8 cellular contexts compared by ENCODE assay signal in the genomic region with DNA sequence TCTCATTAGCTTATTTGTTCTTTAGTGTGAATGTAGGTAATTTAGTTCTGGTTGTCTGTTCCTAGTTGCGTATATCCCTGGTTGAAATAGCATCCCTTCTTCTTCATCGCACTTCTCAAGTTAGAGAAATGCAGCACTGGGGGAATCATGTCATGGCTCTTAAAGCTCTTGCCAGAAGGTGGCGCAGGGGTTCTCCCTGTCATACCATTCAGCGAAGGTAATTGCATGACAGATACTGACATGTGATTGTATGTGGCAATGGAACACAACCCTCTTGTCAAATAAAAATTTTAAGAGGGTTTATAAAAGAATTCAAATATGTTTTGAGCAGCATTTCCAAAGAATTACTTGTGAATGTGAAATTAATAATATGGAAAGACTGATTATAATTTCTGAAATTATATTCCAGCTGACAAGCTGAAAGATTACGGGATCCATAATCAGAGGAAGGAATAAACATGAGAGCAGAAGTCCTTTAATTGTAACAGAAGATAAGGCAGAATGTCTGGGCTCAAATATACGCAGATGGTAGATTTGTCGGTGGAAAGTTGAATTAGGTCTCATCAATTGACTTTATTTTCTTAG.
DNase-seq lines count a peak whose midpoint lies in the region; ATAC-seq, FAIRE-seq and TF ChIP-seq lines count a peak whose summit lies in the region.

No MANE protein-coding gene starts in this region.

- no peaks in the 10 kb centered on the region for H3K27me3 ChIP-seq in pancreas

- ATAC-seq in GM19395 (IDR thresholded peaks at IDR 0.05; ENCODE audit: unreplicated experiment) (peak; percentile 96), HG03432 (IDR thresholded peaks at IDR 0.05; ENCODE audit: unreplicated experiment) (peak; percentile 93), pancreas (peak; percentile 76 to 93 (median 90))
- ATAC-seq in activated CD8-positive, alpha-beta T cell treated with anti-CD3 and anti-CD28 coated beads for 36 hours, result peak; percentile 79

- H3K9me3 Mint-ChIP-seq in activated CD8-positive, alpha-beta T cell treated with anti-CD3 and anti-CD28 coated beads for 36 hours, result no peaks in the 10 kb centered on the region

- H3K4me1 Mint-ChIP-seq in activated CD8-positive, alpha-beta T cell treated with anti-CD3 and anti-CD28 coated beads for 36 hours (ENCODE audit: low read depth), result no peaks in the 10 kb centered on the region

- peak; percentile 66 for TF ChIP-seq CTCF in activated CD8-positive, alpha-beta T cell treated with anti-CD3 and anti-CD28 coated beads for 36 hours (IDR thresholded peaks at IDR 0.05)
- TF ChIP-seq CTCF in fibroblast of villous mesenchyme (IDR thresholded peaks at IDR 0.05; ENCODE audit: insufficient read depth, low read depth, low read length) (peak; percentile 74), pancreas (IDR thresholded peaks at IDR 0.05) (peak; percentile 27 to 60 (median 48))

- H3K4me1 ChIP-seq in pancreas, result no peaks in the 10 kb centered on the region

- CTCF ChIA-PET in activated CD8-positive, alpha-beta T cell treated with anti-CD3 and anti-CD28 coated beads for 36 hours (lab: Charles Lee), result interaction anchor here (0.7 to 3.0 kb wide), 6 partner anchors 15 to 96 kb away, joined by 3 to 25 read pairs (median 4); no protein-coding TSS in a partner anchor

- H3K36me3 Mint-ChIP-seq in activated CD8-positive, alpha-beta T cell treated with anti-CD3 and anti-CD28 coated beads for 36 hours (ENCODE audit: low read depth), result no peaks in the 10 kb centered on the region

- H3K27ac Mint-ChIP-seq in activated CD8-positive, alpha-beta T cell treated with anti-CD3 and anti-CD28 coated beads for 36 hours, result no peak overlapping the region

- POLR2A ChIA-PET in activated CD8-positive, alpha-beta T cell treated with anti-CD3 and anti-CD28 coated beads for 36 hours (lab: Charles Lee), result no interaction called here

- no peaks in the 10 kb centered on the region for H3K9me3 ChIP-seq in pancreas

- WGBS in pancreas, 2 donors, result 24 to 31% methylated on average over 7 of the region's 7 CpGs

- peaks cover 3% of the 10 kb centered on the region for H3K27me3 Mint-ChIP-seq in activated CD8-positive, alpha-beta T cell treated with anti-CD3 and anti-CD28 coated beads for 36 hours

- no peaks in the 10 kb centered on the region for H3K36me3 ChIP-seq in pancreas

- intact Hi-C loops in activated CD8-positive, alpha-beta T cell treated with anti-CD3 and anti-CD28 coated beads for 36 hours (cut with micrococcal nuclease), result loop anchor here (2.0 kb wide), 1 partner anchor 96 kb away; no protein-coding TSS in a partner anchor
- intact Hi-C loops in pancreas (cut with DNase I), result loop anchor here in 2 of 3 donors (5.0 to 10.0 kb wide), 2 partner anchors 90 to 93 kb away; no protein-coding TSS in a partner anchor

- DNase-seq in D341Med (ENCODE audit: low spot score) (peak; percentile 67), NCI-H446 (lab: John Stamatoyannopoulos, UW) (peak; percentile 68 to 77), fibroblast of villous mesenchyme (ENCODE audit: low read depth) (peak; percentile 59), pancreas (peak in 5 of 6 donors; percentile 32 to 67 (median 43)), NCI-H187 treated with DMSO at 0.1 percent for 48 hours (lab: John Stamatoyannopoulos, UW) (no peak)
- DNase-seq in activated CD8-positive, alpha-beta T cell treated with anti-CD3 and anti-CD28 coated beads for 36 hours, result peak; percentile 74

- no peak overlapping the region for H3K27ac ChIP-seq in pancreas

- H3K4me3 Mint-ChIP-seq in activated CD8-positive, alpha-beta T cell treated with anti-CD3 and anti-CD28 coated beads for 36 hours, result no peak overlapping the region

- H3K4me3 ChIP-seq in fibroblast of villous mesenchyme (ENCODE audit: low read depth, low read length) (no peak overlapping the region), pancreas (no peak overlapping the region)

- FAIRE-seq in pancreas (lab: Jason Lieb, UNC), result no peak
